Comparison of ENCODE assay signal across 22 cellular contexts in the genomic region with DNA sequence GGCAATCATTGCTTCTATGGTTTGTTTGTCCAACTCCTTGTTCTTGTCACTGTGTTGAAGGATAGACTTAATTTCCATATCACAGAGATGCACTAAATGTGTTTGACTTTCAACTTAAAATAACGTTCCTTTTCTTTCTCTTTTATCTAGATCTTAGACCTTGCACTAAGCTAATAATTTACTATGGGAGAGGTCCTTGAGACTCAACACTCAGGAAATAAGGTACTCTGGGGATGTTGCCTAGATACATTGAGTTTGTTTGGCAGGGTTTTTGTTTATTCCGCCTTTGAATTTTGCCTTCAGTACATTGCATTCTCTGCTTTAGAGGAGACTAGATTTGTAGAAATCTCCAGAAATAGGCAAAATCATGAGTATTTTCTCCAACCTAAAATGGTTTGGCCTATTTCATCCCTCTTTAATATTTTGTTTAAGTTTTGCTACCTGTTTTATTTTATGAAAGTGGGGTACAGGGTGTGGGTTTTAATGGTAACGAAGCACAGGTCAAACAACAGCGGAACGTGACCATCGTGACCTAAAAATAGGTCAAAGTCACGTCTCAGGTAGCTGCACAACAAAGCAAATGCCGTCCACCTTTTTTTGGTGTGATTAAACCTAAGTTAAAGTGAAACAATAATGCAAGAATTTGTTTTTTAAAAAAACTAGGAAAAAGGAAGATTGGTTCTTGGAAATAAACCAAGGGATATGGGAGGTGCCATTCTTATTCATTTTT.
A peak's percentile ranks its signal among the peaks of the same experiment; 100 is the strongest.
DNase-seq lines count a peak whose midpoint lies in the region; ATAC-seq and TF ChIP-seq lines count a peak whose summit lies in the region.
"Had no signal": no experiment of that assay in that cellular context is flagged by ENCODE, and none has a peak within 500 bp of the region (broad histone marks: within the 10 kb centered on the region; RNA-seq: fewer than 3 reads in every experiment).

No MANE protein-coding gene starts in this region.

- no peak for ATAC-seq in effector memory CD8-positive, alpha-beta T cell (replicated peaks)
- ATAC-seq in CD8-positive, alpha-beta T cell, result no peak
- no peak for ATAC-seq in HG02571 (IDR thresholded peaks at IDR 0.05; ENCODE audit: unreplicated experiment)
- no peak for ATAC-seq in GM21526 (IDR thresholded peaks at IDR 0.05; ENCODE audit: low FRiP score, unreplicated experiment)
- ATAC-seq: activated CD8-positive, alpha-beta T cell treated with anti-CD3 and anti-CD28 coated beads, Interleukin-2, amount 10 ng/mL, durations not matched to agents 7 days and 5 days; activated T-cell treated with anti-CD3 and anti-CD28 coated beads, Interleukin-2, amount 50 U/mL, for 4 hours; heart right ventricle; Panc1; psoas muscle; T-helper 17 cell had no signal

- no peak for TF ChIP-seq CTCF in esophagus muscularis mucosa (IDR thresholded peaks at IDR 0.05)
- no peak for TF ChIP-seq CTCF in CD8-positive, alpha-beta T cell (IDR thresholded peaks at IDR 0.05)

- peaks cover 11 to 28% of the 10 kb centered on the region in 2 donors for H3K27me3 Mint-ChIP-seq in effector memory CD8-positive, alpha-beta T cell
- H3K27me3 Mint-ChIP-seq in CD8-positive, alpha-beta T cell (ENCODE audit: low read depth), result peaks cover 3% of the 10 kb centered on the region

- no peaks in the 10 kb centered on the region for H3K27me3 ChIP-seq in esophagus muscularis mucosa
- no peaks in the 10 kb centered on the region for H3K27me3 ChIP-seq in CD8-positive, alpha-beta T cell (ENCODE audit: insufficient read depth, low read length)
- H3K27me3 ChIP-seq: ascending aorta, heart right ventricle, SJSA1 had no signal

- CTCF ChIA-PET in CD8-positive, alpha-beta T cell (lab: Charles Lee), result no interaction called here

- H3K4me3 Mint-ChIP-seq in effector memory CD8-positive, alpha-beta T cell, result no peak overlapping the region
- H3K4me3 Mint-ChIP-seq in CD8-positive, alpha-beta T cell, result no peak overlapping the region
- H3K4me3 Mint-ChIP-seq: activated B cell treated with CpG ODN at 0.5 μM for 24 hours; activated CD8-positive, alpha-beta T cell treated with anti-CD3 and anti-CD28 coated beads, Interleukin-2, amount 10 ng/mL, durations not matched to agents 7 days and 5 days; activated naive CD4-positive, alpha-beta T cell treated with anti-CD3 and anti-CD28 coated beads, Interleukin-2, amount 10 ng/mL, durations not matched to agents 7 days and 5 days; activated T-cell treated with anti-CD3 and anti-CD28 coated beads, Interleukin-2, amount 50 U/mL, for 4 hours; neural crest cell; T-helper 17 cell had no signal

- no peak overlapping the region for H3K4me3 ChIP-seq in esophagus muscularis mucosa
- H3K4me3 ChIP-seq in CD8-positive, alpha-beta T cell (ENCODE audit: low read depth, low read length), result no peak overlapping the region
- H3K4me3 ChIP-seq: ascending aorta, heart right ventricle, psoas muscle, SJSA1 had no signal

- no peaks in the 10 kb centered on the region for H3K36me3 ChIP-seq in esophagus muscularis mucosa
- no peaks in the 10 kb centered on the region for H3K36me3 ChIP-seq in CD8-positive, alpha-beta T cell (ENCODE audit: insufficient read depth, low read length)
- H3K36me3 ChIP-seq: ascending aorta, heart right ventricle, SJSA1 had no signal

- no peaks in the 10 kb centered on the region for H3K4me1 Mint-ChIP-seq in effector memory CD8-positive, alpha-beta T cell (ENCODE audit: low read depth in 2 of 2)
- no peaks in the 10 kb centered on the region for H3K4me1 Mint-ChIP-seq in CD8-positive, alpha-beta T cell (ENCODE audit: low read depth)
- H3K4me1 Mint-ChIP-seq: activated B cell treated with CpG ODN at 0.5 μM for 24 hours; activated naive CD4-positive, alpha-beta T cell treated with anti-CD3 and anti-CD28 coated beads, Interleukin-2, amount 10 ng/mL, durations not matched to agents 7 days and 5 days; T-helper 17 cell had no signal

- no peak overlapping the region for H3K27ac Mint-ChIP-seq in effector memory CD8-positive, alpha-beta T cell
- H3K27ac Mint-ChIP-seq in CD8-positive, alpha-beta T cell, result no peak overlapping the region
- H3K27ac Mint-ChIP-seq: activated B cell treated with CpG ODN at 0.5 μM for 24 hours; activated CD8-positive, alpha-beta T cell treated with anti-CD3 and anti-CD28 coated beads, Interleukin-2, amount 10 ng/mL, durations not matched to agents 7 days and 5 days; activated naive CD4-positive, alpha-beta T cell treated with anti-CD3 and anti-CD28 coated beads, Interleukin-2, amount 10 ng/mL, durations not matched to agents 7 days and 5 days; T-helper 17 cell had no signal

- DNase-seq in DMS79 treated with DMSO at 0.1 percent for 48 hours (lab: John Stamatoyannopoulos, UW) (peak; percentile 71), NCI-H2029 treated with DMSO at 0.1 percent for 48 hours (lab: John Stamatoyannopoulos, UW) (peak; percentile 39), esophagus muscularis mucosa (ENCODE audit: extremely low spot score) (peak; percentile 34), renal cortical epithelial cell (ENCODE audit: low read depth) (peak; percentile 88)
- no peak for DNase-seq in effector memory CD8-positive, alpha-beta T cell
- DNase-seq in CD8-positive, alpha-beta T cell, result no peak
- DNase-seq: activated B cell treated with CpG ODN at 0.5 μM for 24 hours; activated CD8-positive, alpha-beta T cell treated with anti-CD3 and anti-CD28 coated beads, Interleukin-2, amount 10 ng/mL, durations not matched to agents 7 days and 5 days; activated naive CD4-positive, alpha-beta T cell treated with anti-CD3 and anti-CD28 coated beads, Interleukin-2, amount 10 ng/mL, durations not matched to agents 7 days and 5 days; activated T-cell treated with anti-CD3 and anti-CD28 coated beads, Interleukin-2, amount 50 U/mL, for 4 hours; heart right ventricle; MM.1S; NCI-H2171; psoas muscle; stimulated activated CD8-positive, alpha-beta memory T cell treated with anti-CD3 and anti-CD28 coated beads, Interleukin-4, amount 100 ng/mL, for 48 hours; T-helper 17 cell had no signal

- POLR2A ChIA-PET in CD8-positive, alpha-beta T cell (lab: Charles Lee), result no interaction called here

- H3K9me3 ChIP-seq in esophagus muscularis mucosa, result no peaks in the 10 kb centered on the region
- no peaks in the 10 kb centered on the region for H3K9me3 ChIP-seq in CD8-positive, alpha-beta T cell (ENCODE audit: low read length)
- H3K9me3 ChIP-seq: ascending aorta, heart right ventricle, psoas muscle, SJSA1 had no signal

- intact Hi-C loops in esophagus muscularis mucosa (cut with DNase I), result no loop called here
- intact Hi-C loops in CD8-positive, alpha-beta T cell (cut with DNase I, micrococcal nuclease), result no loop called here

- no peak overlapping the region for H3K27ac ChIP-seq in esophagus muscularis mucosa (replicated peaks in 1 of 4)
- no peak overlapping the region for H3K27ac ChIP-seq in CD8-positive, alpha-beta T cell (ENCODE audit: low read depth, low read length)
- H3K27ac ChIP-seq: ascending aorta, heart right ventricle, psoas muscle, SJSA1 had no signal

- no peaks in the 10 kb centered on the region for H3K4me1 ChIP-seq in esophagus muscularis mucosa
- no peaks in the 10 kb centered on the region for H3K4me1 ChIP-seq in CD8-positive, alpha-beta T cell (ENCODE audit: insufficient read depth, low read length)
- H3K4me1 ChIP-seq: ascending aorta, psoas muscle, SJSA1 had no signal

- H3K9me3 Mint-ChIP-seq in effector memory CD8-positive, alpha-beta T cell, result no peaks in the 10 kb centered on the region
- H3K9me3 Mint-ChIP-seq in CD8-positive, alpha-beta T cell, result no peaks in the 10 kb centered on the region
- H3K9me3 Mint-ChIP-seq: activated B cell treated with CpG ODN at 0.5 μM for 24 hours; activated naive CD4-positive, alpha-beta T cell treated with anti-CD3 and anti-CD28 coated beads, Interleukin-2, amount 10 ng/mL, durations not matched to agents 7 days and 5 days; activated T-cell treated with anti-CD3 and anti-CD28 coated beads, Interleukin-2, amount 50 U/mL, for 4 hours; neural crest cell had no signal

- WGBS in esophagus muscularis mucosa, result 82% methylated on average over 8 of the region's 8 CpGs

- no peaks in the 10 kb centered on the region for H3K36me3 Mint-ChIP-seq in effector memory CD8-positive, alpha-beta T cell (ENCODE audit: insufficient read depth)
- no peaks in the 10 kb centered on the region for H3K36me3 Mint-ChIP-seq in CD8-positive, alpha-beta T cell
- H3K36me3 Mint-ChIP-seq: activated naive CD4-positive, alpha-beta T cell treated with anti-CD3 and anti-CD28 coated beads, Interleukin-2, amount 10 ng/mL, durations not matched to agents 7 days and 5 days had no signal

- no peak for TF ChIP-seq EP300 in esophagus muscularis mucosa (IDR thresholded peaks at IDR 0.05)

- TF ChIP-seq POLR2A in esophagus muscularis mucosa (IDR thresholded peaks at IDR 0.05; ENCODE audit: low read depth), result no peak

Comparison
In these comparisons a context has a peak if more than half of its experiments do, and no peak if none do; other contexts are left out.
1. DNase-seq: peak in DMS79 treated with DMSO at 0.1 percent for 48 hours (single experiment), NCI-H2029 treated with DMSO at 0.1 percent for 48 hours (single experiment), esophagus muscularis mucosa (single experiment) and renal cortical epithelial cell (single experiment); none in effector memory CD8-positive, alpha-beta T cell (0 of 3) and CD8-positive, alpha-beta T cell (0 of 7).